In the genomic region with DNA sequence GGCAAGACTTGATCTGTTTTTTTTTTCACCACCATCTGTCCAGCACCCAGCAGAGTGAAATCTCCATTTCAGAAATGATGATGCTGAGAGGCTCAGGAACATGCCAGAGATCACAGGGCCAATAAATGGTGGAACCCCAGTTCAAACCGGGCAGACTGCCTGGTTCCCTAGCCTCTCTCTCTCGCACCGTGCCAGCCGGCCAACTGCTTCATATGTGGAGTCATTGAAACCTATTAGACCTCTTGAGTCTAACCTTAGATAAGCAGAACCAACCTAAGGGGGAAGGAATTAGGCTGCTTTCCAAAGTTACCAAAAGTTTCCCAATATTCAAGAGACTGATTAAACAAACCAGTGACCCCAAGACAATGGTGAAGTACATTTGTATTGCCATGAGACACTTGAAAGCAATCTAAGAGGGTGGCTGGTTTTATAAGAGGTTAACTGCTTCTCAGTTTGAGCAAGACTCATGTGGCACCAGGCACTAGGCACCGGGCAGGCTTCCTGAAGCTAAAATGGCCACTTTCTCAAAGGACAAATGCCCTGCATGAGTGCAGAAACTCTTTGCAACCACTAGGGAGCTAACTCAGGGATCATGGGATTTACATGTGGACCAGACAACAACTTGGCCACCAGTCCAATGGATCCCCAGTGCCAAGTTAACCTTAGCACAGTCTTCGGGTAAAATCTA, we compare ENCODE assay signal across 1 cellular context.
TF ChIP-seq lines count a peak whose summit lies in the region.

No MANE protein-coding gene starts in this region.

TF ChIP-seq in GM23338, 12 proteins besides CTCF, POLR2A, EP300 and RAD21:
- TF ChIP-seq JUNB (IDR thresholded peaks at IDR 0.05; ENCODE audit: unreplicated experiment) (no peak), CREB1 (CRISPR knock-in tag; IDR thresholded peaks at IDR 0.05; ENCODE audit: low read depth) (no peak), NANOG (IDR thresholded peaks at IDR 0.05; ENCODE audit: borderline replicate concordance) (no peak), ZNF114 (CRISPR knock-in tag; IDR thresholded peaks at IDR 0.05) (no peak), ZNF331 (CRISPR knock-in tag; IDR thresholded peaks at IDR 0.05; ENCODE audit: low read depth) (no peak), EZH2phosphoT487 (IDR thresholded peaks at IDR 0.05; ENCODE audit: unreplicated experiment) (no peak), STAT1 (IDR thresholded peaks at IDR 0.05; ENCODE audit: unreplicated experiment) (no peak), ETS1 (IDR thresholded peaks at IDR 0.05) (no peak), ZNF462 (CRISPR knock-in tag; IDR thresholded peaks at IDR 0.05) (no peak), EZH2 (IDR thresholded peaks at IDR 0.05; ENCODE audit: low read depth, unreplicated experiment) (no peak), POLR2AphosphoS5 (IDR thresholded peaks at IDR 0.05; ENCODE audit: low read depth) (no peak)
- TF ChIP-seq, protein P1, sequence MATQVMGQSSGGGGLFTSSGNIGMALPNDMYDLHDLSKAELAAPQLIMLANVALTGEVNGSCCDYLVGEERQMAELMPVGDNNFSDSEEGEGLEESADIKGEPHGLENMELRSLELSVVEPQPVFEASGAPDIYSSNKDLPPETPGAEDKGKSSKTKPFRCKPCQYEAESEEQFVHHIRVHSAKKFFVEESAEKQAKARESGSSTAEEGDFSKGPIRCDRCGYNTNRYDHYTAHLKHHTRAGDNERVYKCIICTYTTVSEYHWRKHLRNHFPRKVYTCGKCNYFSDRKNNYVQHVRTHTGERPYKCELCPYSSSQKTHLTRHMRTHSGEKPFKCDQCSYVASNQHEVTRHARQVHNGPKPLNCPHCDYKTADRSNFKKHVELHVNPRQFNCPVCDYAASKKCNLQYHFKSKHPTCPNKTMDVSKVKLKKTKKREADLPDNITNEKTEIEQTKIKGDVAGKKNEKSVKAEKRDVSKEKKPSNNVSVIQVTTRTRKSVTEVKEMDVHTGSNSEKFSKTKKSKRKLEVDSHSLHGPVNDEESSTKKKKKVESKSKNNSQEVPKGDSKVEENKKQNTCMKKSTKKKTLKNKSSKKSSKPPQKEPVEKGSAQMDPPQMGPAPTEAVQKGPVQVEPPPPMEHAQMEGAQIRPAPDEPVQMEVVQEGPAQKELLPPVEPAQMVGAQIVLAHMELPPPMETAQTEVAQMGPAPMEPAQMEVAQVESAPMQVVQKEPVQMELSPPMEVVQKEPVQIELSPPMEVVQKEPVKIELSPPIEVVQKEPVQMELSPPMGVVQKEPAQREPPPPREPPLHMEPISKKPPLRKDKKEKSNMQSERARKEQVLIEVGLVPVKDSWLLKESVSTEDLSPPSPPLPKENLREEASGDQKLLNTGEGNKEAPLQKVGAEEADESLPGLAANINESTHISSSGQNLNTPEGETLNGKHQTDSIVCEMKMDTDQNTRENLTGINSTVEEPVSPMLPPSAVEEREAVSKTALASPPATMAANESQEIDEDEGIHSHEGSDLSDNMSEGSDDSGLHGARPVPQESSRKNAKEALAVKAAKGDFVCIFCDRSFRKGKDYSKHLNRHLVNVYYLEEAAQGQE (IDR thresholded peaks at IDR 0.05; ENCODE audit: unreplicated experiment) = no peak
